Comparison of ENCODE assay signal across 16 cellular contexts in the genomic region with DNA sequence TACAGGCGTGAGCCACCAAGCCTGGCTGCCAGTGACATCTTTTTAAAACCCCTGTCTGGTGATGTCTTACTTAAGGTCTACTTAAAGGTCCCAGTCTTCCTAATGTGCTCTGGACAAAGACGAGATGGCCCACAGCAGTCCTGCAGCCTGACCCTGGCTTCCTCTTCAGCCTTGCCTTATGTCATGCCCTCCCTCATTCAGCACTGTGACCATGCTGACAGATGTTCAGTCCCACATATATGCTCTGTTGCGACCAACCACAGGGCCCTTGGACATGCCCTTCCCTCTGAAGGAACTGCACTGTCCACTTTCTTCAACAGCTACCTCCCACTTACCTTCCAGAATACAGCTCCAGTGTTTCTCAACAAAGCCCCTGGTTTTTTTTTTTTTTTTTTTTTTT.
A peak's percentile ranks its signal among the peaks of the same experiment; 100 is the strongest.
DNase-seq lines count a peak whose midpoint lies in the region; ATAC-seq and TF ChIP-seq lines count a peak whose summit lies in the region.
"Had no signal": no experiment of that assay in that cellular context is flagged by ENCODE, and none has a peak within 500 bp of the region (broad histone marks: within the 10 kb centered on the region; RNA-seq: fewer than 3 reads in every experiment).

No MANE protein-coding gene starts in this region.

- H2BK5ac ChIP-seq in neuronal stem cell (ENCODE audit: low read length) = no peak overlapping the region

- H2BK15ac ChIP-seq in neuronal stem cell (ENCODE audit: low read length) = no peak overlapping the region

- H4K8ac ChIP-seq in neuronal stem cell (ENCODE audit: low read depth, low read length) = no peak overlapping the region

- no peaks in the 10 kb centered on the region for H3K79me1 ChIP-seq in neuronal stem cell (ENCODE audit: low read depth, low read length)

- H3K27me3 ChIP-seq in endodermal cell (ENCODE audit: control insufficient read depth, insufficient read depth, low read length, poor library complexity, severe bottlenecking) (peaks cover 6% of the 10 kb centered on the region), neuronal stem cell (ENCODE audit: control insufficient read depth in 3 of 3, insufficient read depth in 3 of 3, low read depth in 1 of 3, low read length in 3 of 3) (no peaks in the 10 kb centered on the region), psoas muscle (ENCODE audit: insufficient read depth in 3 of 3, low read length in 2 of 3) (no peaks in the 10 kb centered on the region)

- no peaks in the 10 kb centered on the region for H3K36me3 ChIP-seq in endodermal cell (ENCODE audit: control insufficient read depth, insufficient read depth, low read length)
- no peaks in the 10 kb centered on the region for H3K36me3 ChIP-seq in neuronal stem cell (replicated peaks in 1 of 2; ENCODE audit: control insufficient read depth in 2 of 2, insufficient read depth in 2 of 2, low read length in 2 of 2)
- H3K36me3 ChIP-seq in psoas muscle (ENCODE audit: insufficient read depth in 1 of 2, low read depth in 1 of 2) = no peaks in the 10 kb centered on the region

- H3K27me3 Mint-ChIP-seq in activated CD4-positive, alpha-beta T cell treated with anti-CD3 and anti-CD28 coated beads, Interleukin-2, amount 10 ng/mL, durations not matched to agents 24 days and 14 days = no peaks in the 10 kb centered on the region
- H3K27me3 Mint-ChIP-seq in endodermal cell (ENCODE audit: insufficient read depth) = peaks cover 21% of the 10 kb centered on the region

- no peak overlapping the region for H2AFZ ChIP-seq in neuronal stem cell (ENCODE audit: low read length)
- H2AFZ ChIP-seq: GM23338 had no signal

- H3K4me1 Mint-ChIP-seq in activated CD4-positive, alpha-beta T cell treated with anti-CD3 and anti-CD28 coated beads, Interleukin-2, amount 10 ng/mL, durations not matched to agents 24 days and 14 days = peaks cover 5% of the 10 kb centered on the region
- peaks cover 6% of the 10 kb centered on the region for H3K4me1 Mint-ChIP-seq in endodermal cell
- H3K4me1 Mint-ChIP-seq: CD14-positive monocyte, IgD-negative memory B cell had no signal

- DNase-seq in activated CD4-positive, alpha-beta T cell treated with anti-CD3 and anti-CD28 coated beads, Interleukin-2, amount 10 ng/mL, durations not matched to agents 24 days and 14 days = no peak
- no peak for DNase-seq in activated CD4-positive, alpha-beta T cell treated with anti-CD3 and anti-CD28 coated beads, Interleukin-2, amount 50 U/mL, for 1 hour
- DNase-seq in endodermal cell (peak; percentile 16), neuronal stem cell (ENCODE audit: low spot score) (no peak), psoas muscle (no peak)
- DNase-seq: COR-L47, DND-41, GDM1, H7 had no signal

- 95 to 97% methylated on average over 2 to 3 of the region's 3 CpGs for WGBS in endodermal cell (ENCODE audit: insufficient coverage in 1 of 2, insufficient read length in 1 of 2), 2 experiments
- no CpG with 5 or more reads among the region's 3 CpGs for WGBS in neuronal stem cell (ENCODE audit: extremely low coverage in 2 of 2, insufficient read length in 2 of 2, insufficient replicate concordance in 1 of 2), 2 donors
- 76 to 92% (median 82%) methylated on average over 3 of the region's 3 CpGs for WGBS in psoas muscle, 3 donors

- intact Hi-C loops in activated CD4-positive, alpha-beta T cell treated with anti-CD3 and anti-CD28 coated beads, Interleukin-2, amount 10 ng/mL, durations not matched to agents 24 days and 14 days (cut with micrococcal nuclease) = no loop called here
- intact Hi-C loops in psoas muscle (cut with DNase I) = no loop called here

- H3K4me3 Mint-ChIP-seq in activated CD4-positive, alpha-beta T cell treated with anti-CD3 and anti-CD28 coated beads, Interleukin-2, amount 10 ng/mL, durations not matched to agents 24 days and 14 days = no peak overlapping the region
- no peak overlapping the region for H3K4me3 Mint-ChIP-seq in endodermal cell
- H3K4me3 Mint-ChIP-seq: CD14-positive monocyte; CD8-positive, alpha-beta T cell; GM23338 had no signal

- H3K4me1 ChIP-seq in endodermal cell (ENCODE audit: control insufficient read depth, insufficient read depth, low read length) (no peaks in the 10 kb centered on the region), neuronal stem cell (ENCODE audit: control insufficient read depth in 2 of 2, insufficient read depth in 1 of 2, low read depth in 1 of 2, low read length in 2 of 2) (peaks cover 0 to 3% of the 10 kb centered on the region in 2 donors), psoas muscle (no peaks in the 10 kb centered on the region)

- H3K4me3 ChIP-seq in endodermal cell (ENCODE audit: low read length) (no peak overlapping the region), neuronal stem cell (ENCODE audit: low read length in 2 of 2) (peak overlapping the region in 1 of 2 donors; percentile 41), psoas muscle (no peak overlapping the region)
- H3K4me3 ChIP-seq: GM23338 had no signal

- H2BK12ac ChIP-seq in neuronal stem cell (ENCODE audit: low read length) = no peak overlapping the region

- no peak overlapping the region for H3K4ac ChIP-seq in neuronal stem cell (ENCODE audit: low read length)

- no peaks in the 10 kb centered on the region for H3K9me3 ChIP-seq in endodermal cell (ENCODE audit: control insufficient read depth, low read length)
- no peaks in the 10 kb centered on the region for H3K9me3 ChIP-seq in neuronal stem cell (replicated peaks in 1 of 2; ENCODE audit: control insufficient read depth in 2 of 2, insufficient read depth in 1 of 2, low read depth in 1 of 2, low read length in 2 of 2)
- H3K9me3 ChIP-seq in psoas muscle = no peaks in the 10 kb centered on the region

- H3K18ac ChIP-seq in neuronal stem cell (ENCODE audit: low read length) = peak overlapping the region; percentile 39

- H3K9me3 Mint-ChIP-seq in activated CD4-positive, alpha-beta T cell treated with anti-CD3 and anti-CD28 coated beads, Interleukin-2, amount 10 ng/mL, durations not matched to agents 24 days and 14 days = peaks cover 3% of the 10 kb centered on the region
- H3K9me3 Mint-ChIP-seq in endodermal cell = no peaks in the 10 kb centered on the region
- H3K9me3 Mint-ChIP-seq: CD8-positive, alpha-beta T cell; GM23338 had no signal

- H3K36me3 Mint-ChIP-seq in activated CD4-positive, alpha-beta T cell treated with anti-CD3 and anti-CD28 coated beads, Interleukin-2, amount 10 ng/mL, durations not matched to agents 24 days and 14 days (ENCODE audit: low read depth) = peaks cover under 1% of the 10 kb centered on the region
- H3K36me3 Mint-ChIP-seq in endodermal cell (ENCODE audit: low read depth) = no peaks in the 10 kb centered on the region
- H3K36me3 Mint-ChIP-seq: CD14-positive monocyte; CD8-positive, alpha-beta T cell; IgD-negative memory B cell had no signal

- no peak overlapping the region for H2BK120ac ChIP-seq in neuronal stem cell (ENCODE audit: low read depth, low read length)

- no peak overlapping the region for H3K23ac ChIP-seq in neuronal stem cell (ENCODE audit: low read depth, low read length, poor library complexity)

- no peak overlapping the region for H3K27ac ChIP-seq in endodermal cell (ENCODE audit: low read depth, low read length)
- H3K27ac ChIP-seq in neuronal stem cell (replicated peaks; ENCODE audit: low read length) = no peak overlapping the region
- H3K27ac ChIP-seq in psoas muscle = no peak overlapping the region
- H3K27ac ChIP-seq: 22Rv1 had no signal

- H3K27ac Mint-ChIP-seq in activated CD4-positive, alpha-beta T cell treated with anti-CD3 and anti-CD28 coated beads, Interleukin-2, amount 10 ng/mL, durations not matched to agents 24 days and 14 days = peak overlapping the region; percentile 59
- no peak overlapping the region for H3K27ac Mint-ChIP-seq in endodermal cell
- H3K27ac Mint-ChIP-seq: CD14-positive monocyte; CD8-positive, alpha-beta T cell; GM23338; IgD-negative memory B cell had no signal

- no peak overlapping the region for H3K4me2 ChIP-seq in neuronal stem cell (ENCODE audit: insufficient read depth, low read length, poor library complexity, severe bottlenecking)
- H3K4me2 ChIP-seq: GM23338 had no signal

- no peak overlapping the region for H2AK5ac ChIP-seq in neuronal stem cell (ENCODE audit: low read depth, low read length)

- no peak for ATAC-seq in GM19023 (IDR thresholded peaks at IDR 0.05; ENCODE audit: unreplicated experiment)
- ATAC-seq in psoas muscle = no peak
- no peak for ATAC-seq in GM21737 (IDR thresholded peaks at IDR 0.05; ENCODE audit: unreplicated experiment)
- ATAC-seq: CD8-positive, alpha-beta T cell; GM23338 had no signal

- peak overlapping the region; percentile 23 for H3K14ac ChIP-seq in neuronal stem cell (ENCODE audit: low read length)

- H3K9ac ChIP-seq in endodermal cell (ENCODE audit: extremely low read depth, low read length, poor library complexity, severe bottlenecking) = no peak overlapping the region
- H3K9ac ChIP-seq in neuronal stem cell (ENCODE audit: low read depth, low read length, poor library complexity) = no peak overlapping the region

- TF ChIP-seq CTCF in endodermal cell (conservative IDR thresholded peaks at IDR 0.05) (no peak), psoas muscle (IDR thresholded peaks at IDR 0.05) (no peak)

- no peak overlapping the region for H4K91ac ChIP-seq in neuronal stem cell (ENCODE audit: low read depth, low read length, poor library complexity)
